In genomic region chr10:78937800-78938694, GRCh38 we compare ENCODE assay signal across 1 cellular context.
TF ChIP-seq lines count a peak whose summit lies in the region.

No MANE protein-coding gene starts in this region.

TF ChIP-seq in HepG2, 621 proteins besides CTCF, POLR2A, EP300 and RAD21 (continued from another document and continues in another):
- 0 out of 2 replicates have a peak, but pooled peaks have one; percentile 25 for TF ChIP-seq MAZ (IDR thresholded peaks at IDR 0.05; ENCODE audit: borderline replicate concordance, low read depth, low read length)
- TF ChIP-seq MAZ (CRISPR knock-in tag; IDR thresholded peaks at IDR 0.05; ENCODE audit: low read depth): no peak
- no peak for TF ChIP-seq ZBTB2 (CRISPR knock-in tag; IDR thresholded peaks at IDR 0.05; ENCODE audit: low read depth)
- TF ChIP-seq TGIF2 (CRISPR knock-in tag; IDR thresholded peaks at IDR 0.05): 0 out of 2 replicates have a peak, but pooled peaks have one; percentile 13
- TF ChIP-seq FOSL2 (CRISPR knock-in tag; IDR thresholded peaks at IDR 0.05): no peak
- TF ChIP-seq ZNF496 (CRISPR knock-in tag; IDR thresholded peaks at IDR 0.05; ENCODE audit: insufficient replicate concordance): no peak
- TF ChIP-seq ZNF33B (CRISPR knock-in tag; IDR thresholded peaks at IDR 0.05): no peak
- TF ChIP-seq ZSCAN30 (CRISPR knock-in tag; IDR thresholded peaks at IDR 0.05): no peak
- no peak for TF ChIP-seq CEBPB (IDR thresholded peaks at IDR 0.05; ENCODE audit: borderline replicate concordance, low read depth, low read length)
- TF ChIP-seq ZFY (CRISPR knock-in tag; IDR thresholded peaks at IDR 0.05): peak; percentile 44; the same call in 1 of the 2 replicates
- TF ChIP-seq THYN1 (CRISPR knock-in tag; IDR thresholded peaks at IDR 0.05; ENCODE audit: borderline replicate concordance, low read depth): no peak
- no peak for TF ChIP-seq ZNF407 (CRISPR knock-in tag; IDR thresholded peaks at IDR 0.05; ENCODE audit: not compliant biosample characterization)
- TF ChIP-seq STAG1 (CRISPR knock-in tag; IDR thresholded peaks at IDR 0.05): peak; percentile 41
- no peak for TF ChIP-seq GATA4 (IDR thresholded peaks at IDR 0.05; ENCODE audit: borderline replicate concordance, low read depth)
- TF ChIP-seq MATR3 (CRISPR knock-in tag; IDR thresholded peaks at IDR 0.05): no peak
- no peak for TF ChIP-seq MEIS1 (CRISPR knock-in tag; IDR thresholded peaks at IDR 0.05; ENCODE audit: borderline replicate concordance)
- peak; percentile 68; the same call in 1 of the 2 replicates for TF ChIP-seq ETV5 (CRISPR knock-in tag; IDR thresholded peaks at IDR 0.05; ENCODE audit: borderline replicate concordance)
- TF ChIP-seq PRDM10 (CRISPR knock-in tag; IDR thresholded peaks at IDR 0.05; ENCODE audit: low read depth): 0 out of 2 replicates have a peak, but pooled peaks have one; percentile 36
- TF ChIP-seq ZNF790 (CRISPR knock-in tag; IDR thresholded peaks at IDR 0.05; ENCODE audit: borderline replicate concordance): no peak
- TF ChIP-seq PRDM15 (CRISPR knock-in tag; IDR thresholded peaks at IDR 0.05): no peak
- TF ChIP-seq ASH2L (IDR thresholded peaks at IDR 0.05; ENCODE audit: insufficient read length, low read depth, low read length): peak; percentile 14
- no peak for TF ChIP-seq MXD4 (CRISPR knock-in tag; IDR thresholded peaks at IDR 0.05)
- no peak for TF ChIP-seq LBX2 (CRISPR knock-in tag; IDR thresholded peaks at IDR 0.05; ENCODE audit: borderline replicate concordance)
- no peak for TF ChIP-seq ZBTB43 (CRISPR knock-in tag; conservative IDR thresholded peaks at IDR 0.05)
- no peak for TF ChIP-seq ELF4 (CRISPR knock-in tag; IDR thresholded peaks at IDR 0.05; ENCODE audit: borderline replicate concordance)
- peak; percentile 58; the same call in 1 of the 2 replicates for TF ChIP-seq ZNF292 (CRISPR knock-in tag; IDR thresholded peaks at IDR 0.05; ENCODE audit: borderline replicate concordance, low read depth)
- TF ChIP-seq SIX4 (CRISPR knock-in tag; IDR thresholded peaks at IDR 0.05): no peak
- TF ChIP-seq ZNF362 (CRISPR knock-in tag; IDR thresholded peaks at IDR 0.05; ENCODE audit: borderline replicate concordance): no peak
- TF ChIP-seq ZNF691 (CRISPR knock-in tag; IDR thresholded peaks at IDR 0.05; ENCODE audit: borderline replicate concordance, low read depth): no peak
- 0 out of 2 replicates have a peak, but pooled peaks have one; percentile 17 for TF ChIP-seq JUND (CRISPR knock-in tag; IDR thresholded peaks at IDR 0.05)
- no peak for TF ChIP-seq ZNF878 (CRISPR knock-in tag; IDR thresholded peaks at IDR 0.05)
- TF ChIP-seq ZNF766 (CRISPR knock-in tag; IDR thresholded peaks at IDR 0.05; ENCODE audit: borderline replicate concordance): no peak
- TF ChIP-seq NRL (CRISPR knock-in tag; IDR thresholded peaks at IDR 0.05; ENCODE audit: borderline replicate concordance): 0 out of 2 replicates have a peak, but pooled peaks have one; percentile 41
- TF ChIP-seq THRA (CRISPR knock-in tag; IDR thresholded peaks at IDR 0.05; ENCODE audit: borderline replicate concordance): peak; percentile 69; the same call in 1 of the 2 replicates
- no peak for TF ChIP-seq TCF7L2 (IDR thresholded peaks at IDR 0.05; ENCODE audit: low read depth, low read length)
- TF ChIP-seq TEAD3 (CRISPR knock-in tag; optimal IDR thresholded peaks at IDR 0.05; ENCODE audit: borderline replicate concordance): peak; percentile 82
